ENCODE assay signal across 1 cellular context in the genomic region with DNA sequence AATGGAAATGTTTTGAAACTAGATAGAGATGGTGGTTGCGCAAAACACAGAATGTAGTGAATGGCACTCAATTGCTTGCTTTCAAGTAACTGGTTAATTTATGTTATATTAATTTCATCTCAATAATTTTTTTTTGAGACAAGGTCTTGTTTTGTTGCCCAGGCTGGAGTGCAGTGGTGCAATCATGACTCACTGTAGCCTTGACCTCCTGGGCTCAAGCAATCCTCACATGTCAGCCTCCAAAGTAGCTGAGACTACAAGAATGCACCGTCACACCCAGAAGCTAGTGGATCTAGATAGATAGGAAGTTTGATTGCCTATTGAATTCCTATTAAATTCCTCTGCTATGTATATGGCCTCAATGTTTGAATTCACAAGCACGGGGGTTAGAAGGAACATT.
A peak's percentile ranks its signal among the peaks of the same experiment; 100 is the strongest.
TF ChIP-seq lines count a peak whose summit lies in the region.

No MANE protein-coding gene starts in this region.

TF ChIP-seq in K562, 482 proteins besides CTCF, POLR2A, EP300 and RAD21:
- TF ChIP-seq GTF2E2 (tag; IDR thresholded peaks at IDR 0.05), result no peak
- TF ChIP-seq RBBP5 (IDR thresholded peaks at IDR 0.05; ENCODE audit: borderline replicate concordance, insufficient read depth, low read length, poor library complexity, severe bottlenecking), result no peak
- peak; percentile 53 for TF ChIP-seq FOSL1 (tag; conservative IDR thresholded peaks at IDR 0.05)
- TF ChIP-seq, protein P1, sequence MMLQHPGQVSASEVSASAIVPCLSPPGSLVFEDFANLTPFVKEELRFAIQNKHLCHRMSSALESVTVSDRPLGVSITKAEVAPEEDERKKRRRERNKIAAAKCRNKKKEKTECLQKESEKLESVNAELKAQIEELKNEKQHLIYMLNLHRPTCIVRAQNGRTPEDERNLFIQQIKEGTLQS (IDR thresholded peaks at IDR 0.05), result peak; percentile 57
- TF ChIP-seq, protein P1 (CRISPR knock-in tag; conservative IDR thresholded peaks at IDR 0.05), result no peak
- TF ChIP-seq, protein P2, sequence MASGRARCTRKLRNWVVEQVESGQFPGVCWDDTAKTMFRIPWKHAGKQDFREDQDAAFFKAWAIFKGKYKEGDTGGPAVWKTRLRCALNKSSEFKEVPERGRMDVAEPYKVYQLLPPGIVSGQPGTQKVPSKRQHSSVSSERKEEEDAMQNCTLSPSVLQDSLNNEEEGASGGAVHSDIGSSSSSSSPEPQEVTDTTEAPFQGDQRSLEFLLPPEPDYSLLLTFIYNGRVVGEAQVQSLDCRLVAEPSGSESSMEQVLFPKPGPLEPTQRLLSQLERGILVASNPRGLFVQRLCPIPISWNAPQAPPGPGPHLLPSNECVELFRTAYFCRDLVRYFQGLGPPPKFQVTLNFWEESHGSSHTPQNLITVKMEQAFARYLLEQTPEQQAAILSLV (tag; IDR thresholded peaks at IDR 0.05), result no peak
- 0 out of 2 replicates have a peak, but pooled peaks have one; percentile 7 for TF ChIP-seq JUND (IDR thresholded peaks at IDR 0.05; ENCODE audit: borderline replicate concordance, low read depth, low read length)
- no peak for TF ChIP-seq JUND (tag; IDR thresholded peaks at IDR 0.05; ENCODE audit: borderline replicate concordance, low read depth, low read length)
